ENCODE assay signal across 8 cellular contexts in the genomic region with DNA sequence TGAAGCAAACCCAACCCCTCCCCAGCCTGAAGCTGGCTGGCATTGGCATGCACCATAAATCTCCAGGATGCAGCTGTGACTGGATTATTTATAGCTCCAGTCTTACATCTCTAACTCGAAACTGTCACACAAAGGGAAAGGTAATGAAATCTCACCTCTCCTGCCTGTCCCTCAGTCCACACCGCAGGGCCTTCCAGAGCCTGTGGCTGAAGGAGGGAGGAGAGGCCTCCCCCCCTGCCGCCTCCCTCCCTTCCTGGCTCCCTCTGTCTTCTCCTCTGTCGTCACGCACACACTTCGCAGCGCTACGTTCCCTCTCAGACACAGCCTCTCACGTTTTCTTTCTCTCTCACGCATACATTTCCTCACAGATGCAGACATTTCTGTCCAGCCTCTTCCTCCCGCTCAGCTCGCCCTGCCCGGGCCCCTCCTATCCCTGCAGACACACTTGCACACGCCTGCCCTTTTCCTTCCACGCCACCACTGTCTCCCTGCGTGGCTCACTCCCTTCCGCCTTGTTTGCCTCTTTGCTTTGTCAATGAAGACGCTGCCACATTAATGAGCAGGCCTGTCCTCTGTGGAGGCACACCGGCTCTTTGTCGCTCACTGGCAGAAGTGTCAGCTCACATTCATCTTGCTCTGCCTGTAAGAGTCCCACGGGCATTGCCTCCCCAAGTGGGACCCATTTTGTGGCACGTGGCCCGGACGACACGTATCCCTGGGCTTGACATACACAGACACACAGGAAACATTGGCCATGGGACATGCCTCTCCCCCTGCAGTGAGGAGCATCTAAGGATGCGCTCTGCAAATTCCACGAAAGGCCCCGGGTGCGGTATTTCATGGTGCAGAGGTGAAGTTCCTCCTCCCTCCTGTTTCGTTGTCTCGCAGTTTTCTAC.
DNase-seq lines count a peak whose midpoint lies in the region; ATAC-seq and TF ChIP-seq lines count a peak whose summit lies in the region.

No MANE protein-coding gene starts in this region.

- DNase-seq in AG08395 (ENCODE audit: low spot score) (peak; percentile 78), NCI-H2171 (lab: John Stamatoyannopoulos, UW) (peak; percentile 26), cardiac fibroblast (ENCODE audit: low read depth in 2 of 2) (peak; percentile 60 to 64), cortex of kidney (lab: John Stamatoyannopoulos, UW) (no peak)

- no peaks in the 10 kb centered on the region for H3K9me3 ChIP-seq in mucosa of rectum (ENCODE audit: control insufficient read depth in 2 of 2, low read length in 2 of 2)

- H3K27ac ChIP-seq in mucosa of rectum (ENCODE audit: low read depth in 2 of 2, low read length in 2 of 2), result no peak overlapping the region

- no peaks in the 10 kb centered on the region for H3K36me3 ChIP-seq in mucosa of rectum (ENCODE audit: control insufficient read depth in 2 of 2, insufficient read depth in 2 of 2, low read length in 2 of 2)

- H3K27me3 ChIP-seq in mucosa of rectum (ENCODE audit: control insufficient read depth in 2 of 2, insufficient read depth in 2 of 2, low read length in 2 of 2), result no peaks in the 10 kb centered on the region

- H3K9ac ChIP-seq in mucosa of rectum (ENCODE audit: low read depth in 1 of 2, low read length in 2 of 2), result peak overlapping the region; percentile 26 to 34

- TF ChIP-seq CTCF in cardiac fibroblast (IDR thresholded peaks at IDR 0.05; ENCODE audit: low read depth, low read length), result no peak

- ATAC-seq in GM18909 (IDR thresholded peaks at IDR 0.05; ENCODE audit: poor library complexity, unreplicated experiment), result peak; percentile 52
- no peak for ATAC-seq in HG03457 (IDR thresholded peaks at IDR 0.05; ENCODE audit: unreplicated experiment)
- ATAC-seq in HG03460 (IDR thresholded peaks at IDR 0.05; ENCODE audit: unreplicated experiment), result no peak

- H3K4me3 ChIP-seq in cardiac fibroblast (replicated peaks in 1 of 2; ENCODE audit: low read depth in 2 of 2, low read length in 2 of 2) (no peak overlapping the region), mucosa of rectum (ENCODE audit: low read length in 2 of 2) (peak overlapping the region; percentile 14 to 15)

- peaks cover 7 to 31% of the 10 kb centered on the region in 2 donors for H3K4me1 ChIP-seq in mucosa of rectum (ENCODE audit: control insufficient read depth in 2 of 2, insufficient read depth in 2 of 2, low read length in 2 of 2)

Comparison
In these comparisons a context has a peak if more than half of its experiments do, and no peak if none do; other contexts are left out.
1. H3K4me3 ChIP-seq: peak in mucosa of rectum (2 of 2); none in cardiac fibroblast (0 of 2).